In the genomic region with DNA sequence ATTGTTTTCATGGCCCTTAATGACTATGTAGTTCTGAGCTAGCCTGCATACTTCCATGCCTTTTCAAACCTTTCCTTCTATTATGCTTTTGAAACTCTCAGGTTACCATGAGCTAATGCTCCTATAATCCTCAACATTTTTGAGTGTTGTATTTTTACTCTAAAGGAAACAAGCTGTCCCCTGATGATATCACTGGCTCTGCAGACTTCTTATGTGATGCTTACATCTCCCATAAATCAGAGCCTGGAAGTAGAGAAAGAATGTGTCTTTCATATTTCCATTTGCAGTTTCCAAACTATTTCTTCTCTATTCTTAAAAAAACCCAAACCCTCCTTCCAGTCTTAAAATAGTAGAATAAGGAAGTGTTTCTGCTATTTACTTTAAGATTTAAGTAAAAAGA, we compare ENCODE assay signal across 23 cellular contexts.
DNase-seq lines count a peak whose midpoint lies in the region; ATAC-seq and TF ChIP-seq lines count a peak whose summit lies in the region.
"Had no signal": no experiment of that assay in that cellular context is flagged by ENCODE, and none has a peak within 500 bp of the region (broad histone marks: within the 10 kb centered on the region; RNA-seq: fewer than 3 reads in every experiment).

No MANE protein-coding gene starts in this region.

- H3K36me3 ChIP-seq in SK-N-SH (replicated peaks in 1 of 2; ENCODE audit: control insufficient read depth in 1 of 2, insufficient read depth in 2 of 2, low read length in 1 of 2) = no peaks in the 10 kb centered on the region
- H3K36me3 ChIP-seq: BE2C, BLaER1 had no signal

- H3K9me3 Mint-ChIP-seq in nephron = peaks cover 6% of the 10 kb centered on the region
- H3K9me3 Mint-ChIP-seq: CD14-positive monocyte had no signal

- ATAC-seq in SK-N-SH treated with all-trans-retinoic acid at 6 μM for 48 hours = peak; percentile 86
- ATAC-seq: GM12878 had no signal

- peak overlapping the region in 1 of 2 experiments; percentile 63; a peak in 2 of 4 replicates for H3K27ac ChIP-seq in SK-N-SH (ENCODE audit: low read depth in 2 of 2, low read length in 1 of 2)
- H3K27ac ChIP-seq: BLaER1 had no signal

- CTCF ChIA-PET in SK-N-SH (lab: Yijun Ruan, JAX) = interaction anchor here (6.9 kb wide), 1 partner anchor 10 kb away, joined by 27 read pairs; no protein-coding TSS in a partner anchor

- H3K4me1 Mint-ChIP-seq in nephron = peaks cover 28% of the 10 kb centered on the region
- H3K4me1 Mint-ChIP-seq: CD14-positive monocyte; CD4-positive, alpha-beta memory T cell; CD4-positive, CD25-positive, alpha-beta regulatory T cell; CD8-positive, alpha-beta memory T cell had no signal

- no peaks in the 10 kb centered on the region for H4K20me1 ChIP-seq in SK-N-SH (ENCODE audit: insufficient read depth)
- H4K20me1 ChIP-seq: BLaER1 had no signal

- H3K9ac ChIP-seq in SK-N-SH = no peak overlapping the region
- H3K9ac ChIP-seq: BLaER1 had no signal

- no peaks in the 10 kb centered on the region for H3K9me2 ChIP-seq in SK-N-SH

- H3K27me3 Mint-ChIP-seq in nephron (ENCODE audit: low read depth) = no peaks in the 10 kb centered on the region
- H3K27me3 Mint-ChIP-seq: CD4-positive, CD25-positive, alpha-beta regulatory T cell had no signal

- H3K27ac Mint-ChIP-seq in nephron = peak overlapping the region in 2 of 3 experiments; percentile 76 to 85
- H3K27ac Mint-ChIP-seq: CD4-positive, alpha-beta memory T cell; CD4-positive, CD25-positive, alpha-beta regulatory T cell; CD8-positive, alpha-beta memory T cell had no signal

- no peaks in the 10 kb centered on the region for H3K79me2 ChIP-seq in SK-N-SH (ENCODE audit: insufficient read depth)

- no peak overlapping the region for H3K4me3 ChIP-seq in SK-N-SH (ENCODE audit: low read depth in 2 of 2, low read length in 1 of 2)
- H3K4me3 ChIP-seq: BLaER1, GM12878 had no signal

- H3K4me3 Mint-ChIP-seq in nephron = no peak overlapping the region
- H3K4me3 Mint-ChIP-seq: CD14-positive monocyte; CD4-positive, alpha-beta memory T cell; CD4-positive, CD25-positive, alpha-beta regulatory T cell; CD8-positive, alpha-beta memory T cell had no signal

- TF ChIP-seq CTCF in SK-N-SH (IDR thresholded peaks at IDR 0.05) = no peak
- TF ChIP-seq CTCF in nephron (IDR thresholded peaks at IDR 0.05; ENCODE audit: unreplicated experiment in 3 of 3) = no peak

- H3K4me2 ChIP-seq in SK-N-SH = no peak overlapping the region; the same call in 1 of the 2 replicates
- H3K4me2 ChIP-seq: BLaER1 had no signal

- no peak overlapping the region for H2AFZ ChIP-seq in SK-N-SH (ENCODE audit: low read depth)

- peaks cover 15% of the 10 kb centered on the region for H3F3A ChIP-seq in SK-N-SH (replicated peaks; ENCODE audit: insufficient read depth)

- DNase-seq in SK-N-SH = no peak
- DNase-seq in dermis blood vessel endothelial cell = no peak
- no peak for DNase-seq in UCSD-AML1 (lab: John Stamatoyannopoulos, UW; ENCODE audit: unreplicated experiment)
- DNase-seq: 8988T; ACHN; BE2C; C1 segment of cervical spinal cord; CD4-positive, alpha-beta memory T cell; CD4-positive, CD25-positive, alpha-beta regulatory T cell; CD8-positive, alpha-beta memory T cell; COR-L47; DMS 273 treated with DMSO at 0.1 percent for 48 hours; DMS153; DMS53; DMS79; DND-41; EL; GDM1 had no signal

- no peaks in the 10 kb centered on the region for H3K27me3 ChIP-seq in SK-N-SH (ENCODE audit: insufficient read depth)
- H3K27me3 ChIP-seq: BE2C, BLaER1 had no signal

- POLR2A ChIA-PET in SK-N-SH (lab: Yijun Ruan, JAX) = no interaction called here

- H3K36me3 Mint-ChIP-seq in nephron (ENCODE audit: low read depth) = no peaks in the 10 kb centered on the region
- H3K36me3 Mint-ChIP-seq: CD14-positive monocyte; CD4-positive, alpha-beta memory T cell; CD4-positive, CD25-positive, alpha-beta regulatory T cell had no signal

- no peak for TF ChIP-seq RAD21 in SK-N-SH (IDR thresholded peaks at IDR 0.05; ENCODE audit: low read length)

- peaks cover 2% of the 10 kb centered on the region; the same call in 1 of the 2 replicates for H3K9me3 ChIP-seq in SK-N-SH
- H3K9me3 ChIP-seq: BE2C, BLaER1 had no signal

- peak in 1 of 2 experiments; percentile 91; a peak in 2 of 4 replicates for TF ChIP-seq EP300 in SK-N-SH (IDR thresholded peaks at IDR 0.05; ENCODE audit: borderline replicate concordance in 1 of 2, low read depth in 1 of 2, low read length in 1 of 2)

- H3K4me1 ChIP-seq in SK-N-SH (ENCODE audit: control insufficient read depth in 1 of 2, insufficient read depth in 2 of 2, low read depth in 1 of 2, low read length in 1 of 2) = peaks cover 10 to 18% of the 10 kb centered on the region in 2 experiments
- H3K4me1 ChIP-seq: BE2C, BLaER1 had no signal

TF ChIP-seq in SK-N-SH, 30 proteins besides CTCF, POLR2A, EP300 and RAD21 (continues in another document):
- TF ChIP-seq MXI1 (IDR thresholded peaks at IDR 0.05; ENCODE audit: low read depth, low read length) = no peak
- TF ChIP-seq, protein P1, sequence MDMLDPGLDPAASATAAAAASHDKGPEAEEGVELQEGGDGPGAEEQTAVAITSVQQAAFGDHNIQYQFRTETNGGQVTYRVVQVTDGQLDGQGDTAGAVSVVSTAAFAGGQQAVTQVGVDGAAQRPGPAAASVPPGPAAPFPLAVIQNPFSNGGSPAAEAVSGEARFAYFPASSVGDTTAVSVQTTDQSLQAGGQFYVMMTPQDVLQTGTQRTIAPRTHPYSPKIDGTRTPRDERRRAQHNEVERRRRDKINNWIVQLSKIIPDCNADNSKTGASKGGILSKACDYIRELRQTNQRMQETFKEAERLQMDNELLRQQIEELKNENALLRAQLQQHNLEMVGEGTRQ (IDR thresholded peaks at IDR 0.05; ENCODE audit: borderline replicate concordance, low read depth, low read length) = no peak
- TF ChIP-seq, protein P2, sequence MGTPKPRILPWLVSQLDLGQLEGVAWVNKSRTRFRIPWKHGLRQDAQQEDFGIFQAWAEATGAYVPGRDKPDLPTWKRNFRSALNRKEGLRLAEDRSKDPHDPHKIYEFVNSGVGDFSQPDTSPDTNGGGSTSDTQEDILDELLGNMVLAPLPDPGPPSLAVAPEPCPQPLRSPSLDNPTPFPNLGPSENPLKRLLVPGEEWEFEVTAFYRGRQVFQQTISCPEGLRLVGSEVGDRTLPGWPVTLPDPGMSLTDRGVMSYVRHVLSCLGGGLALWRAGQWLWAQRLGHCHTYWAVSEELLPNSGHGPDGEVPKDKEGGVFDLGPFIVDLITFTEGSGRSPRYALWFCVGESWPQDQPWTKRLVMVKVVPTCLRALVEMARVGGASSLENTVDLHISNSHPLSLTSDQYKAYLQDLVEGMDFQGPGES (IDR thresholded peaks at IDR 0.05; ENCODE audit: low read depth, low read length) = no peak
- TF ChIP-seq, protein P3, sequence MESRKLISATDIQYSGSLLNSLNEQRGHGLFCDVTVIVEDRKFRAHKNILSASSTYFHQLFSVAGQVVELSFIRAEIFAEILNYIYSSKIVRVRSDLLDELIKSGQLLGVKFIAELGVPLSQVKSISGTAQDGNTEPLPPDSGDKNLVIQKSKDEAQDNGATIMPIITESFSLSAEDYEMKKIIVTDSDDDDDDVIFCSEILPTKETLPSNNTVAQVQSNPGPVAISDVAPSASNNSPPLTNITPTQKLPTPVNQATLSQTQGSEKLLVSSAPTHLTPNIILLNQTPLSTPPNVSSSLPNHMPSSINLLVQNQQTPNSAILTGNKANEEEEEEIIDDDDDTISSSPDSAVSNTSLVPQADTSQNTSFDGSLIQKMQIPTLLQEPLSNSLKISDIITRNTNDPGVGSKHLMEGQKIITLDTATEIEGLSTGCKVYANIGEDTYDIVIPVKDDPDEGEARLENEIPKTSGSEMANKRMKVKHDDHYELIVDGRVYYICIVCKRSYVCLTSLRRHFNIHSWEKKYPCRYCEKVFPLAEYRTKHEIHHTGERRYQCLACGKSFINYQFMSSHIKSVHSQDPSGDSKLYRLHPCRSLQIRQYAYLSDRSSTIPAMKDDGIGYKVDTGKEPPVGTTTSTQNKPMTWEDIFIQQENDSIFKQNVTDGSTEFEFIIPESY (IDR thresholded peaks at IDR 0.05; ENCODE audit: borderline replicate concordance, low read depth) = no peak

TF ChIP-seq in SK-N-SH treated with all-trans-retinoic acid at 6 μM for 48 hours, 23 proteins besides CTCF, POLR2A, EP300 and RAD21:
- no peak for TF ChIP-seq ZNF70 (CRISPR knock-in tag; IDR thresholded peaks at IDR 0.05)
- TF ChIP-seq BACH2 (CRISPR knock-in tag; IDR thresholded peaks at IDR 0.05; ENCODE audit: borderline replicate concordance) = no peak
- no peak for TF ChIP-seq TCF4 (CRISPR knock-in tag; IDR thresholded peaks at IDR 0.05; ENCODE audit: borderline replicate concordance)
- no peak for TF ChIP-seq OSR1 (CRISPR knock-in tag; IDR thresholded peaks at IDR 0.05)
- TF ChIP-seq RARB (CRISPR knock-in tag; IDR thresholded peaks at IDR 0.05) = no peak
- TF ChIP-seq ZFP30 (CRISPR knock-in tag; IDR thresholded peaks at IDR 0.05) = no peak
- TF ChIP-seq, protein P4, sequence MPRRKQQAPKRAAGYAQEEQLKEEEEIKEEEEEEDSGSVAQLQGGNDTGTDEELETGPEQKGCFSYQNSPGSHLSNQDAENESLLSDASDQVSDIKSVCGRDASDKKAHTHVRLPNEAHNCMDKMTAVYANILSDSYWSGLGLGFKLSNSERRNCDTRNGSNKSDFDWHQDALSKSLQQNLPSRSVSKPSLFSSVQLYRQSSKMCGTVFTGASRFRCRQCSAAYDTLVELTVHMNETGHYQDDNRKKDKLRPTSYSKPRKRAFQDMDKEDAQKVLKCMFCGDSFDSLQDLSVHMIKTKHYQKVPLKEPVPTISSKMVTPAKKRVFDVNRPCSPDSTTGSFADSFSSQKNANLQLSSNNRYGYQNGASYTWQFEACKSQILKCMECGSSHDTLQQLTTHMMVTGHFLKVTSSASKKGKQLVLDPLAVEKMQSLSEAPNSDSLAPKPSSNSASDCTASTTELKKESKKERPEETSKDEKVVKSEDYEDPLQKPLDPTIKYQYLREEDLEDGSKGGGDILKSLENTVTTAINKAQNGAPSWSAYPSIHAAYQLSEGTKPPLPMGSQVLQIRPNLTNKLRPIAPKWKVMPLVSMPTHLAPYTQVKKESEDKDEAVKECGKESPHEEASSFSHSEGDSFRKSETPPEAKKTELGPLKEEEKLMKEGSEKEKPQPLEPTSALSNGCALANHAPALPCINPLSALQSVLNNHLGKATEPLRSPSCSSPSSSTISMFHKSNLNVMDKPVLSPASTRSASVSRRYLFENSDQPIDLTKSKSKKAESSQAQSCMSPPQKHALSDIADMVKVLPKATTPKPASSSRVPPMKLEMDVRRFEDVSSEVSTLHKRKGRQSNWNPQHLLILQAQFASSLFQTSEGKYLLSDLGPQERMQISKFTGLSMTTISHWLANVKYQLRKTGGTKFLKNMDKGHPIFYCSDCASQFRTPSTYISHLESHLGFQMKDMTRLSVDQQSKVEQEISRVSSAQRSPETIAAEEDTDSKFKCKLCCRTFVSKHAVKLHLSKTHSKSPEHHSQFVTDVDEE (CRISPR knock-in tag; IDR thresholded peaks at IDR 0.05) = no peak
